In genomic region chr15:81410318-81410753, GRCh38 we compare ENCODE assay signal across 8 cellular contexts. TPM values are rescaled to one million over a fixed set of nuclear protein-coding genes. Genes with fewer than 3 reads are reported as not detected.
DNase-seq lines count a peak whose midpoint lies in the region; ATAC-seq and TF ChIP-seq lines count a peak whose summit lies in the region.

No MANE protein-coding gene starts in this region.

- H3K9me3 Mint-ChIP-seq in stimulated activated naive B cell treated with anti-CD40 and anti-IgM and Interleukin-4, amounts not matched to agents 10 μg/mL and 1 μg/mL and 100 μg/mL, for 72 hours = peaks cover 0 to 5% of the 10 kb centered on the region in 2 donors

- dilution Hi-C loops in mammary epithelial cell (cut with HindIII; ENCODE audit: low sequenced_read_pairs) = no loop called here

- no peak overlapping the region for H2AFZ ChIP-seq in mammary epithelial cell (ENCODE audit: low read depth, low read length)

- H3K27ac ChIP-seq in mammary epithelial cell (ENCODE audit: insufficient read depth, low read depth, low read length) = no peak overlapping the region

- H4K20me1 ChIP-seq in mammary epithelial cell (ENCODE audit: insufficient read depth, low read length) = no peaks in the 10 kb centered on the region

- H3K27me3 Mint-ChIP-seq in stimulated activated naive B cell treated with anti-CD40 and anti-IgM and Interleukin-4, amounts not matched to agents 10 μg/mL and 1 μg/mL and 100 μg/mL, for 72 hours = peaks cover 22 to 33% of the 10 kb centered on the region in 2 donors

- no peak overlapping the region for H3K4me3 Mint-ChIP-seq in stimulated activated naive B cell treated with anti-CD40 and anti-IgM and Interleukin-4, amounts not matched to agents 10 μg/mL and 1 μg/mL and 100 μg/mL, for 72 hours

- intact Hi-C loops in mammary epithelial cell (cut with micrococcal nuclease) = loop anchor here (1.0 to 10.0 kb wide), 6 partner anchors 72 to 788 kb away; partner anchors contain the start of gene MEX3B

- 6% methylated on average over 4 of the region's 4 CpGs for WGBS in mammary epithelial cell (ENCODE audit: low coverage, missing lambda C conversion rate)

- BruUV-seq in mammary epithelial cell (replicated peaks; lab: Mats Ljungman, UMichigan) = no TSS peak

- no peak for TF ChIP-seq EP300 in Ishikawa (IDR thresholded peaks at IDR 0.05; ENCODE audit: borderline replicate concordance)

- peaks cover 6 to 7% of the 10 kb centered on the region in 2 donors for H3K4me1 Mint-ChIP-seq in stimulated activated naive B cell treated with anti-CD40 and anti-IgM and Interleukin-4, amounts not matched to agents 10 μg/mL and 1 μg/mL and 100 μg/mL, for 72 hours

- no peaks in the 10 kb centered on the region for H3K36me3 Mint-ChIP-seq in stimulated activated naive B cell treated with anti-CD40 and anti-IgM and Interleukin-4, amounts not matched to agents 10 μg/mL and 1 μg/mL and 100 μg/mL, for 72 hours

- no peak overlapping the region for H3K9ac ChIP-seq in mammary epithelial cell (ENCODE audit: insufficient read depth, low read length)

- H3K4me1 ChIP-seq in mammary epithelial cell (ENCODE audit: insufficient read depth, low read length) = no peaks in the 10 kb centered on the region

- DNase-seq in ELF-1 (ENCODE audit: low read depth, low spot score) (peak; percentile 84), NOMO-1 treated with DMSO at 0.1 percent for 48 hours (lab: John Stamatoyannopoulos, UW; ENCODE audit: unreplicated experiment) (peak; percentile 80), mammary epithelial cell (peak; percentile 68), inferior parietal cortex (ENCODE audit: extremely low spot score) (peak; percentile 87)
- DNase-seq in stimulated activated naive B cell treated with anti-CD40 and anti-IgM and Interleukin-4, amounts not matched to agents 10 μg/mL and 1 μg/mL and 100 μg/mL, for 72 hours = peak; percentile 9

- no peak overlapping the region for H3K4me2 ChIP-seq in mammary epithelial cell (ENCODE audit: insufficient read depth, low read depth, low read length)

- H3K79me2 ChIP-seq in mammary epithelial cell (ENCODE audit: insufficient read depth, low read length) = no peaks in the 10 kb centered on the region

- in situ Hi-C loops in mammary epithelial cell (cut with MboI; ENCODE audit: low sequenced_read_pairs in 2 of 2) = loop anchor here in 1 of 2 donors (25.0 kb wide), 1 partner anchor 527 kb away; no protein-coding TSS in a partner anchor

- H3K27me3 ChIP-seq in mammary epithelial cell (ENCODE audit: insufficient read depth, low read length) = no peaks in the 10 kb centered on the region

- TF ChIP-seq RAD21 in Ishikawa (IDR thresholded peaks at IDR 0.05; ENCODE audit: low read depth) = peak; percentile 73

- ATAC-seq in stimulated activated naive B cell treated with anti-CD40 and anti-IgM and Interleukin-4, amounts not matched to agents 10 μg/mL and 1 μg/mL and 100 μg/mL, for 72 hours (replicated peaks) = peak; percentile 63 to 75
- ATAC-seq in HG03039 (IDR thresholded peaks at IDR 0.05; ENCODE audit: unreplicated experiment) = no peak
- no peak for ATAC-seq in HG03196 (IDR thresholded peaks at IDR 0.05; ENCODE audit: unreplicated experiment)

- no peaks in the 10 kb centered on the region for H3K36me3 ChIP-seq in mammary epithelial cell (ENCODE audit: insufficient read depth, low read length)

- peak; percentile 43 to 58 for TF ChIP-seq CTCF in mammary epithelial cell (conservative IDR thresholded peaks at IDR 0.05 in 1 of 2, IDR thresholded peaks at IDR 0.05 in 1 of 2; ENCODE audit: extremely low read depth in 1 of 2, insufficient read depth in 1 of 2, low read depth in 1 of 2, low read length in 2 of 2)

- no peak overlapping the region for H3K4me3 ChIP-seq in mammary epithelial cell (replicated peaks in 1 of 3; ENCODE audit: insufficient read depth in 1 of 3, low read depth in 2 of 3, low read length in 3 of 3)

- no peaks in the 10 kb centered on the region for H3K9me3 ChIP-seq in mammary epithelial cell (replicated peaks; ENCODE audit: insufficient read depth, low read length)

- no peak overlapping the region for H3K27ac Mint-ChIP-seq in stimulated activated naive B cell treated with anti-CD40 and anti-IgM and Interleukin-4, amounts not matched to agents 10 μg/mL and 1 μg/mL and 100 μg/mL, for 72 hours

- CTCF ChIA-PET in mammary epithelial cell (lab: Charles Lee; ENCODE audit: low non-redundant PET) = no interaction called here

TF ChIP-seq in Ishikawa, 13 proteins besides CTCF, POLR2A, EP300 and RAD21:
- TF ChIP-seq ZBTB7A (IDR thresholded peaks at IDR 0.05; ENCODE audit: low read depth) (no peak), CEBPB (IDR thresholded peaks at IDR 0.05) (no peak), TCF12 (IDR thresholded peaks at IDR 0.05; ENCODE audit: low read depth) (no peak), REST (IDR thresholded peaks at IDR 0.05; ENCODE audit: low read depth) (no peak), NFIC (IDR thresholded peaks at IDR 0.05) (no peak), TAF1 (IDR thresholded peaks at IDR 0.05; ENCODE audit: low read depth) (no peak), FOXM1 (IDR thresholded peaks at IDR 0.05; ENCODE audit: borderline replicate concordance, low read depth) (no peak), MAX (IDR thresholded peaks at IDR 0.05) (no peak), EGR1 (IDR thresholded peaks at IDR 0.05) (no peak), USF1 (IDR thresholded peaks at IDR 0.05) (no peak), CREB1 (IDR thresholded peaks at IDR 0.05; ENCODE audit: low read depth) (no peak), YY1 (IDR thresholded peaks at IDR 0.05; ENCODE audit: low read depth) (no peak), TEAD4 (IDR thresholded peaks at IDR 0.05) (no peak)

RNA-seq across cellular contexts. Expression of gene TMC3, which starts 36.3 kb away (rescaled TPM):
- not detected for total RNA-seq in mammary epithelial cell
- polyA plus RNA-seq in mammary epithelial cell = not detected
- not detected for polyA minus RNA-seq in mammary epithelial cell

Comparison
In these comparisons a context has a peak if more than half of its experiments do, and no peak if none do; other contexts are left out.
1. DNase-seq: peak in every context shown above with its lines; median percentile 87 in inferior parietal cortex; 84 in ELF-1; 80 in NOMO-1 treated with DMSO at 0.1 percent for 48 hours; 68 in mammary epithelial cell; 9 in stimulated activated naive B cell treated with anti-CD40 and anti-IgM and Interleukin-4, amounts not matched to agents 10 μg/mL and 1 μg/mL and 100 μg/mL, for 72 hours.
2. ATAC-seq: peak in stimulated activated naive B cell treated with anti-CD40 and anti-IgM and Interleukin-4, amounts not matched to agents 10 μg/mL and 1 μg/mL and 100 μg/mL, for 72 hours (2 of 2); none in HG03039 (single experiment) and HG03196 (single experiment).